Comparison of ENCODE assay signal across 1 cellular context in the genomic region with DNA sequence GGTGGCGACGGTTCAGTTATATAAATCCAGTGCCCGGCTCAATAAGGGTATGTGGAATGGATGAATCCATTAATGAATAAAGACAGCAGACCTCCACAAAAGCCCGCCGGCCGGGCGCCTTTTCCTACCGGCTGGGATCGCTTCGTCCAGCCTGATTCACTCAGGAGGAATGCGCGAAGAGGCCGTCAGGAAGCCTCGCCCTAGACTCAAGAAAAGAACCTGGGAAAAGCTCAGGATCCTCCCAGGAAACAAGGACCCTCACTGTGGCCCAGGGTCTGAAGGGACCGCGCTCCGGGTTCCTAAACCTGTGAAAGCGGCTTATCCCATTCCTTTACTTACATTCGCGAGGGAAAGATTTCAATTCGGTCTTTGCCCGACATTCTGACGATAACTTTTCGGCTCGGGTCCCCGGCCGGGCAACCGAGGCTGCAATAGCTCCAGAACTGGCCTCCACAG.
TF ChIP-seq lines count a peak whose summit lies in the region.

No MANE protein-coding gene starts in this region.

TF ChIP-seq in HepG2, 621 proteins besides CTCF, POLR2A, EP300 and RAD21:
- TF ChIP-seq NFE2 (CRISPR knock-in tag; IDR thresholded peaks at IDR 0.05) (no peak), POLR2AphosphoS5 (IDR thresholded peaks at IDR 0.05; ENCODE audit: low read depth, low read length) (peak; percentile 77; the same call in 1 of the 2 replicates), ZMYM2 (CRISPR knock-in tag; IDR thresholded peaks at IDR 0.05) (no peak), PHF20 (CRISPR knock-in tag; IDR thresholded peaks at IDR 0.05) (no peak), NFKBIZ (CRISPR knock-in tag; IDR thresholded peaks at IDR 0.05) (0 out of 2 replicates have a peak, but pooled peaks have one; percentile 18), ELF4 (CRISPR knock-in tag; IDR thresholded peaks at IDR 0.05; ENCODE audit: borderline replicate concordance) (no peak), MED13 (CRISPR knock-in tag; IDR thresholded peaks at IDR 0.05) (no peak), ATF7 (IDR thresholded peaks at IDR 0.05) (no peak), ATF7 (CRISPR knock-in tag; IDR thresholded peaks at IDR 0.05) (0 out of 2 replicates have a peak, but pooled peaks have one; percentile 17), ZNF629 (CRISPR knock-in tag; conservative IDR thresholded peaks at IDR 0.05) (0 out of 2 replicates have a peak, but pooled peaks have one; percentile 4), ZNF256 (CRISPR knock-in tag; conservative IDR thresholded peaks at IDR 0.05) (0 out of 2 replicates have a peak, but pooled peaks have one; percentile 37), BRCA1 (CRISPR knock-in tag; IDR thresholded peaks at IDR 0.05) (peak; percentile 72; the same call in 1 of the 2 replicates), ZNF567 (CRISPR knock-in tag; IDR thresholded peaks at IDR 0.05; ENCODE audit: borderline replicate concordance) (0 out of 2 replicates have a peak, but pooled peaks have one; percentile 57), ZNF230 (CRISPR knock-in tag; IDR thresholded peaks at IDR 0.05) (peak; percentile 12; the same call in 1 of the 2 replicates), NFKB2 (CRISPR knock-in tag; IDR thresholded peaks at IDR 0.05; ENCODE audit: borderline replicate concordance) (peak; percentile 45; the same call in 1 of the 2 replicates), ZNF20 (CRISPR knock-in tag; IDR thresholded peaks at IDR 0.05) (no peak), CHD2 (IDR thresholded peaks at IDR 0.05; ENCODE audit: low read depth, low read length) (no peak), ZNF605 (CRISPR knock-in tag; IDR thresholded peaks at IDR 0.05) (peak; percentile 47), ZSCAN25 (CRISPR knock-in tag; IDR thresholded peaks at IDR 0.05) (0 out of 2 replicates have a peak, but pooled peaks have one; percentile 15), ZNF878 (CRISPR knock-in tag; IDR thresholded peaks at IDR 0.05) (0 out of 2 replicates have a peak, but pooled peaks have one; percentile 5), SMARCE1 (IDR thresholded peaks at IDR 0.05; ENCODE audit: borderline replicate concordance) (no peak), ZNF713 (CRISPR knock-in tag; IDR thresholded peaks at IDR 0.05) (0 out of 2 replicates have a peak, but pooled peaks have one; percentile 47), ZNF430 (CRISPR knock-in tag; IDR thresholded peaks at IDR 0.05) (0 out of 2 replicates have a peak, but pooled peaks have one; percentile 59), HCFC1 (IDR thresholded peaks at IDR 0.05; ENCODE audit: low read depth, low read length) (no peak), NRL (CRISPR knock-in tag; IDR thresholded peaks at IDR 0.05; ENCODE audit: borderline replicate concordance) (0 out of 2 replicates have a peak, but pooled peaks have one; percentile 25), ZNF670 (CRISPR knock-in tag; IDR thresholded peaks at IDR 0.05; ENCODE audit: borderline replicate concordance) (0 out of 2 replicates have a peak, but pooled peaks have one; percentile 7), RFXAP (CRISPR knock-in tag; IDR thresholded peaks at IDR 0.05; ENCODE audit: borderline replicate concordance) (no peak)
- TF ChIP-seq, protein P1, sequence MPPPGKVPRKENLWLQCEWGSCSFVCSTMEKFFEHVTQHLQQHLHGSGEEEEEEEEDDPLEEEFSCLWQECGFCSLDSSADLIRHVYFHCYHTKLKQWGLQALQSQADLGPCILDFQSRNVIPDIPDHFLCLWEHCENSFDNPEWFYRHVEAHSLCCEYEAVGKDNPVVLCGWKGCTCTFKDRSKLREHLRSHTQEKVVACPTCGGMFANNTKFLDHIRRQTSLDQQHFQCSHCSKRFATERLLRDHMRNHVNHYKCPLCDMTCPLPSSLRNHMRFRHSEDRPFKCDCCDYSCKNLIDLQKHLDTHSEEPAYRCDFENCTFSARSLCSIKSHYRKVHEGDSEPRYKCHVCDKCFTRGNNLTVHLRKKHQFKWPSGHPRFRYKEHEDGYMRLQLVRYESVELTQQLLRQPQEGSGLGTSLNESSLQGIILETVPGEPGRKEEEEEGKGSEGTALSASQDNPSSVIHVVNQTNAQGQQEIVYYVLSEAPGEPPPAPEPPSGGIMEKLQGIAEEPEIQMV (CRISPR knock-in tag; IDR thresholded peaks at IDR 0.05; ENCODE audit: low read depth), result 0 out of 2 replicates have a peak, but pooled peaks have one; percentile 7
- TF ChIP-seq, protein P2, sequence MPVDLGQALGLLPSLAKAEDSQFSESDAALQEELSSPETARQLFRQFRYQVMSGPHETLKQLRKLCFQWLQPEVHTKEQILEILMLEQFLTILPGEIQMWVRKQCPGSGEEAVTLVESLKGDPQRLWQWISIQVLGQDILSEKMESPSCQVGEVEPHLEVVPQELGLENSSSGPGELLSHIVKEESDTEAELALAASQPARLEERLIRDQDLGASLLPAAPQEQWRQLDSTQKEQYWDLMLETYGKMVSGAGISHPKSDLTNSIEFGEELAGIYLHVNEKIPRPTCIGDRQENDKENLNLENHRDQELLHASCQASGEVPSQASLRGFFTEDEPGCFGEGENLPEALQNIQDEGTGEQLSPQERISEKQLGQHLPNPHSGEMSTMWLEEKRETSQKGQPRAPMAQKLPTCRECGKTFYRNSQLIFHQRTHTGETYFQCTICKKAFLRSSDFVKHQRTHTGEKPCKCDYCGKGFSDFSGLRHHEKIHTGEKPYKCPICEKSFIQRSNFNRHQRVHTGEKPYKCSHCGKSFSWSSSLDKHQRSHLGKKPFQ (CRISPR knock-in tag; IDR thresholded peaks at IDR 0.05; ENCODE audit: insufficient replicate concordance), result peak; percentile 67
- TF ChIP-seq, protein P3, sequence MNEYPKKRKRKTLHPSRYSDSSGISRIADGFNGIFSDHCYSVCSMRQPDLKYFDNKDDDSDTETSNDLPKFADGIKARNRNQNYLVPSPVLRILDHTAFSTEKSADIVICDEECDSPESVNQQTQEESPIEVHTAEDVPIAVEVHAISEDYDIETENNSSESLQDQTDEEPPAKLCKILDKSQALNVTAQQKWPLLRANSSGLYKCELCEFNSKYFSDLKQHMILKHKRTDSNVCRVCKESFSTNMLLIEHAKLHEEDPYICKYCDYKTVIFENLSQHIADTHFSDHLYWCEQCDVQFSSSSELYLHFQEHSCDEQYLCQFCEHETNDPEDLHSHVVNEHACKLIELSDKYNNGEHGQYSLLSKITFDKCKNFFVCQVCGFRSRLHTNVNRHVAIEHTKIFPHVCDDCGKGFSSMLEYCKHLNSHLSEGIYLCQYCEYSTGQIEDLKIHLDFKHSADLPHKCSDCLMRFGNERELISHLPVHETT (CRISPR knock-in tag; conservative IDR thresholded peaks at IDR 0.05), result no peak
